ENCODE assay signal across 12 cellular contexts in genomic region chr4:139299536-139299935, GRCh38. TPM values are rescaled to one million over a fixed set of nuclear protein-coding genes. Genes with fewer than 3 reads are reported as not detected.
DNase-seq lines count a peak whose midpoint lies in the region; ATAC-seq and TF ChIP-seq lines count a peak whose summit lies in the region.
"Had no signal": no experiment of that assay in that cellular context is flagged by ENCODE, and none has a peak within 500 bp of the region (broad histone marks: within the 10 kb centered on the region; RNA-seq: fewer than 3 reads in every experiment).

No MANE protein-coding gene starts in this region.

- H3K27me3 ChIP-seq in heart left ventricle (no peaks in the 10 kb centered on the region), foreskin keratinocyte (no peaks in the 10 kb centered on the region)

- ATAC-seq in heart left ventricle (no peak), Right ventricle myocardium inferior (no peak), T-helper 17 cell (no peak), foreskin keratinocyte (no peak), GM19395 (IDR thresholded peaks at IDR 0.05; ENCODE audit: unreplicated experiment) (no peak)
- no peak for ATAC-seq in stimulated activated memory B cell treated with anti-CD40 and anti-IgM and Interleukin-4, amounts not matched to agents 10 μg/mL and 1 μg/mL and 100 μg/mL, for 72 hours
- ATAC-seq: left lobe of liver had no signal

- H3K36me3 Mint-ChIP-seq in T-helper 17 cell (ENCODE audit: low read depth): peaks cover 5% of the 10 kb centered on the region
- no peaks in the 10 kb centered on the region for H3K36me3 Mint-ChIP-seq in stimulated activated memory B cell treated with anti-CD40 and anti-IgM and Interleukin-4, amounts not matched to agents 10 μg/mL and 1 μg/mL and 100 μg/mL, for 72 hours

- H3K9me3 ChIP-seq in heart left ventricle (no peaks in the 10 kb centered on the region), T-helper 17 cell (ENCODE audit: control insufficient read depth, low read length, poor library complexity, severe bottlenecking) (no peaks in the 10 kb centered on the region)

- H3K4me1 ChIP-seq in heart left ventricle (peaks cover 3 to 58% (median 32%) of the 10 kb centered on the region in 12 donors), foreskin keratinocyte (peaks cover 41% of the 10 kb centered on the region)

- no peaks in the 10 kb centered on the region for H3K9me3 Mint-ChIP-seq in stimulated activated memory B cell treated with anti-CD40 and anti-IgM and Interleukin-4, amounts not matched to agents 10 μg/mL and 1 μg/mL and 100 μg/mL, for 72 hours

- TF ChIP-seq CTCF in heart left ventricle (IDR thresholded peaks at IDR 0.05) (no peak), foreskin keratinocyte (conservative IDR thresholded peaks at IDR 0.05) (no peak)

- peak overlapping the region in 11 of 12 donors; percentile 77 to 97 (median 93) for H3K4me3 ChIP-seq in heart left ventricle

- no peaks in the 10 kb centered on the region for H3K27me3 Mint-ChIP-seq in T-helper 17 cell
- no peaks in the 10 kb centered on the region for H3K27me3 Mint-ChIP-seq in stimulated activated memory B cell treated with anti-CD40 and anti-IgM and Interleukin-4, amounts not matched to agents 10 μg/mL and 1 μg/mL and 100 μg/mL, for 72 hours

- peak overlapping the region; percentile 99 for H3K27ac Mint-ChIP-seq in T-helper 17 cell
- peak overlapping the region; percentile 99 for H3K27ac Mint-ChIP-seq in stimulated activated memory B cell treated with anti-CD40 and anti-IgM and Interleukin-4, amounts not matched to agents 10 μg/mL and 1 μg/mL and 100 μg/mL, for 72 hours

- TF ChIP-seq POLR2A in heart left ventricle (IDR thresholded peaks at IDR 0.05): no peak

- H3K36me3 ChIP-seq in heart left ventricle: peaks cover 0 to 1% (median 0%) of the 10 kb centered on the region in 9 donors

- H3K27ac ChIP-seq in heart left ventricle: peak overlapping the region in 11 of 12 donors; percentile 81 to 97 (median 92)
- peak overlapping the region; percentile 1 for H3K27ac ChIP-seq in foreskin keratinocyte

- H3K4me3 Mint-ChIP-seq in T-helper 17 cell: no peak overlapping the region
- H3K4me3 Mint-ChIP-seq in stimulated activated memory B cell treated with anti-CD40 and anti-IgM and Interleukin-4, amounts not matched to agents 10 μg/mL and 1 μg/mL and 100 μg/mL, for 72 hours: no peak overlapping the region

- 42 to 58% (median 54%) methylated on average over 1 of the region's 1 CpG for WGBS in heart left ventricle, 4 donors

- intact Hi-C loops in heart left ventricle (cut with DNase I): loop anchor here (5.0 to 10.0 kb wide), 10 partner anchors 72 to 267 kb away; partner anchors contain the start of gene ELF2 (in 3 of the 10)
- intact Hi-C loops in Right ventricle myocardium inferior (cut with DNase I): loop anchor here (5.0 kb wide), 2 partner anchors 72 to 202 kb away; no protein-coding TSS in a partner anchor

- H3K4me1 Mint-ChIP-seq in T-helper 17 cell: peaks cover 29% of the 10 kb centered on the region
- peaks cover 29% of the 10 kb centered on the region for H3K4me1 Mint-ChIP-seq in stimulated activated memory B cell treated with anti-CD40 and anti-IgM and Interleukin-4, amounts not matched to agents 10 μg/mL and 1 μg/mL and 100 μg/mL, for 72 hours

- DNase-seq in heart left ventricle: no peak
- DNase-seq in Right ventricle myocardium inferior (ENCODE audit: missing footprints): no peak
- no peak for DNase-seq in T-helper 17 cell
- DNase-seq in foreskin keratinocyte: peak in 1 of 2 donors; percentile 51
- no peak for DNase-seq in islet precursor cell
- no peak for DNase-seq in retina
- DNase-seq: cerebellar nuclear complex; NCI-H1694; stimulated activated CD4-positive, alpha-beta T cell treated with anti-CD3 and anti-CD28 coated beads, Interleukin-1b, Interleukin-23, amount 100 ng/mL, for 48 hours had no signal

RNA-seq across cellular contexts. Expression of gene NAA15, which starts 1.8 kb away (rescaled TPM):
- total RNA-seq in heart left ventricle: 10 to 100 TPM; 18.6 to 50.8 (median 33.0) TPM
- polyA plus RNA-seq in heart left ventricle: 10 to 100 TPM in 1 of 2 donors, 1 to 10 TPM in 1; 8.7 to 26.1 TPM
- 36.5 TPM for total RNA-seq in Right ventricle myocardium inferior
- 10 to 100 TPM; 55.2 to 62.1 TPM for total RNA-seq in T-helper 17 cell
- total RNA-seq in foreskin keratinocyte: 62.4 and 66.9 TPM in 2 replicates
- polyA plus RNA-seq in foreskin keratinocyte: 12.4 and 16.7 TPM in 2 replicates

RNA-seq across cellular contexts. Expression of gene NDUFC1, which starts 2.7 kb away (rescaled TPM):
- total RNA-seq in heart left ventricle (100 to 1,000 TPM in 8 of 9 donors, 10 to 100 TPM in 1; 85.0 to 221 (median 178) TPM), Right ventricle myocardium inferior (243 TPM), T-helper 17 cell (10 to 100 TPM; 15.5 to 17.0 TPM), foreskin keratinocyte (83.2 and 85.2 TPM in 2 replicates)
- polyA plus RNA-seq in heart left ventricle (100 to 1,000 TPM; 168 to 376 TPM), foreskin keratinocyte (139 and 150 TPM in 2 replicates)

RNA-seq across cellular contexts. Expression of gene MGARP, which starts 19.5 kb away (rescaled TPM):
- total RNA-seq in heart left ventricle: 1 to 10 TPM in 4 of 9 donors, under 1 TPM in 5; 0.48 to 7.8 (median 0.98) TPM
- 1 to 10 TPM in 1 of 2 donors, under 1 TPM in 1; 0.83 to 1.6 TPM for polyA plus RNA-seq in heart left ventricle
- total RNA-seq in Right ventricle myocardium inferior: 0.27 TPM
- not detected for total RNA-seq in T-helper 17 cell
- total RNA-seq in foreskin keratinocyte: 0.28 and 0.37 TPM in 2 replicates
- polyA plus RNA-seq in foreskin keratinocyte: 0.27 and 0.30 TPM in 2 replicates
